In the genomic region with DNA sequence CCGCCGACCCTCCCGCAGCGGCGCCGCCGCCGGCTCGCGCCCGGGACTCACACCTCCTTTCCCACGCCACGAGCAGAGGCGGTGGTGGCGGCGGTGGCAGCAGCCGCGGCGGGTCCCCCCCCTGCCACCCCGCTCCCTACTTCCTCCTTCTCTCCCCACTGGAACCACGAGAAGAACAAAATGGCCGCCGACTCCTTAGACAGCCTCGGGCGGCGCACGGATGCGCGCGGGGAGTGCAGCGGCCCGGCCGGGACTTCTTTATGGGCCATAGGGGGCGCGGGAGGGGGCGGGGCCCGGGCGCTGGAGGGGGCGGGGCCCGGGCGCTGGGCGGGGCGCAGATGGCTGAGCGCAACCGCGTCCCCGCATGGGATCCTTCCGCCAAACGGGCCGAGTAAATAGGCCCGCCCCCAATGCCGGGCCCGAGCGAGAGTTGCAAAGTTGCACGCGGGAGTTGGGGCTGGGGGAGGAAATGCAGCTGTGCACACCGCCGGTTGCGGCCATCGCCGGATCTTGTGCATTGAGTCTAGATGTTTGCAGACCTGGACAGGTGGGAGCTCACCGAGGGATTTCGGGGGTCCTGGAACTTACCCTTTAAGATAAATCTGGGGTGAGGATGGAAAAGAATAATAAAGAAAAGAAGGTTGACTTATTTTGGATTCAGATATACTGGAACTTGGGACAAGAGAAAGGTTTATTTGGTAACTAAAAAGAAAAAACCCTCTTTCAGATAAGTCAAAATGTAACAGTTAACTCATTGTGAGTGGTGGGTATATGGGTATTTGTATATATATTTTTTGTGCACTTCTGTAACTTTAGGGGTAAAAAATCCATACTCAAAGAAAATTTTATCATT, we compare ENCODE assay signal across 1 cellular context.
TF ChIP-seq lines count a peak whose summit lies in the region.

A gene (minus strand): TSS at position 174 of the 853 bp plus-strand sequence. CDS start 184 bp downstream, outside the sequence.

TF ChIP-seq in HEK293, 187 proteins besides CTCF, POLR2A, EP300 and RAD21 (continued from another document):
- no peak for TF ChIP-seq TRIM28 (IDR thresholded peaks at IDR 0.05; ENCODE audit: borderline replicate concordance, low read length)
- TF ChIP-seq, protein P1, sequence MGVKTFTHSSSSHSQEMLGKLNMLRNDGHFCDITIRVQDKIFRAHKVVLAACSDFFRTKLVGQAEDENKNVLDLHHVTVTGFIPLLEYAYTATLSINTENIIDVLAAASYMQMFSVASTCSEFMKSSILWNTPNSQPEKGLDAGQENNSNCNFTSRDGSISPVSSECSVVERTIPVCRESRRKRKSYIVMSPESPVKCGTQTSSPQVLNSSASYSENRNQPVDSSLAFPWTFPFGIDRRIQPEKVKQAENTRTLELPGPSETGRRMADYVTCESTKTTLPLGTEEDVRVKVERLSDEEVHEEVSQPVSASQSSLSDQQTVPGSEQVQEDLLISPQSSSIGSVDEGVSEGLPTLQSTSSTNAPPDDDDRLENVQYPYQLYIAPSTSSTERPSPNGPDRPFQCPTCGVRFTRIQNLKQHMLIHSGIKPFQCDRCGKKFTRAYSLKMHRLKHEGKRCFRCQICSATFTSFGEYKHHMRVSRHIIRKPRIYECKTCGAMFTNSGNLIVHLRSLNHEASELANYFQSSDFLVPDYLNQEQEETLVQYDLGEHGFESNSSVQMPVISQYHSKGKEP (tag by site-specific recombination; IDR thresholded peaks at IDR 0.05), result peak; percentile 90
